19 cellular contexts compared by ENCODE assay signal in genomic region chr10:43739171-43739570, GRCh38.
"Had no signal": no experiment of that assay in that cellular context is flagged by ENCODE, and none has a peak within 500 bp of the region (broad histone marks: within the 10 kb centered on the region; RNA-seq: fewer than 3 reads in every experiment).

No MANE protein-coding gene starts in this region.

- H3K9me3 ChIP-seq: breast epithelium, ovary, thoracic aorta, upper lobe of left lung had no signal

- ATAC-seq: activated CD8-positive, alpha-beta T cell treated with anti-CD3 and anti-CD28 coated beads, Interleukin-2, amount 10 ng/mL, durations not matched to agents 7 days and 5 days; activated naive CD8-positive, alpha-beta T cell treated with anti-CD3 and anti-CD28 coated beads, Interleukin-2, amount 50 U/mL, for 24 hours; activated T-cell treated with anti-CD3 and anti-CD28 coated beads, Interleukin-2, amount 50 U/mL, for 4 hours; esophagus mucosa; left lobe of liver; natural killer cell; sciatic nerve had no signal

- H3K4me1 ChIP-seq: breast epithelium, upper lobe of left lung had no signal

- H3K4me3 ChIP-seq: breast epithelium, coronary artery, lung, ovary, smooth muscle cell, thoracic aorta, upper lobe of left lung had no signal

- DNase-seq: activated CD4-positive, alpha-beta T cell treated with anti-CD3 and anti-CD28 coated beads, Interleukin-2, amount 10 ng/mL, durations not matched to agents 24 days and 14 days; activated CD8-positive, alpha-beta T cell treated with anti-CD3 and anti-CD28 coated beads, Interleukin-2, amount 10 ng/mL, durations not matched to agents 7 days and 5 days; activated effector memory CD4-positive, alpha-beta T cell treated with Interleukin-2 at 50 U/mL for 16 hours; activated naive CD4-positive, alpha-beta T cell treated with anti-CD3 and anti-CD28 coated beads, Interleukin-2, amount 10 ng/mL, durations not matched to agents 7 days and 5 days; activated naive CD8-positive, alpha-beta T cell treated with anti-CD3 and anti-CD28 coated beads, Interleukin-2, amount 50 U/mL, for 24 hours; activated T-cell treated with anti-CD3 and anti-CD28 coated beads, Interleukin-2, amount 50 U/mL, for 4 hours; kidney; natural killer cell; ovary; stimulated activated CD4-positive, alpha-beta T cell treated with anti-CD3 and anti-CD28 coated beads, Interleukin-4, amount 100 ng/mL, for 1 hour; upper lobe of left lung had no signal

- H3K27ac ChIP-seq: breast epithelium, coronary artery, ovary, thoracic aorta, upper lobe of left lung had no signal

- H3K36me3 ChIP-seq: breast epithelium, ovary, thoracic aorta, upper lobe of left lung had no signal

- H3K27me3 ChIP-seq: breast epithelium, ovary, upper lobe of left lung had no signal
